ENCODE assay signal across 16 cellular contexts in genomic region chr4:54819044-54819443, GRCh38.
"Had no signal": no experiment of that assay in that cellular context is flagged by ENCODE, and none has a peak within 500 bp of the region (broad histone marks: within the 10 kb centered on the region; RNA-seq: fewer than 3 reads in every experiment).

No MANE protein-coding gene starts in this region.

- H3K27me3 ChIP-seq: esophagus muscularis mucosa had no signal

- H3K27ac Mint-ChIP-seq: activated CD8-positive, alpha-beta memory T cell treated with anti-CD3 and anti-CD28 coated beads, Interleukin-2, amount 10 ng/mL, durations not matched to agents 7 days and 5 days; activated naive CD8-positive, alpha-beta T cell treated with anti-CD3 and anti-CD28 coated beads, Interleukin-2, amount 10 ng/mL, durations not matched to agents 7 days and 5 days had no signal

- ATAC-seq: activated CD8-positive, alpha-beta memory T cell treated with anti-CD3 and anti-CD28 coated beads, Interleukin-2, amount 10 ng/mL, durations not matched to agents 7 days and 5 days; activated T-cell treated with anti-CD3 and anti-CD28 coated beads, Interleukin-2, amount 50 U/mL, for 4 hours; left cardiac atrium; naive thymus-derived CD4-positive, alpha-beta T cell; stimulated activated naive CD8-positive, alpha-beta T cell treated with anti-CD3 and anti-CD28 coated beads, Interleukin-15, amount 100 ng/mL, for 72 hours had no signal

- H3K4me1 ChIP-seq: esophagus muscularis mucosa, parathyroid adenoma had no signal

- DNase-seq: activated CD8-positive, alpha-beta memory T cell treated with anti-CD3 and anti-CD28 coated beads, Interleukin-2, amount 10 ng/mL, durations not matched to agents 7 days and 5 days; activated effector memory CD4-positive, alpha-beta T cell treated with anti-CD3 and anti-CD28 coated beads, Interleukin-2, amount 50 U/mL, for 16 hours; activated naive CD8-positive, alpha-beta T cell treated with anti-CD3 and anti-CD28 coated beads, Interleukin-2, amount 10 ng/mL, durations not matched to agents 7 days and 5 days; activated T-cell treated with anti-CD3 and anti-CD28 coated beads, Interleukin-2, amount 50 U/mL, for 4 hours; aorta; dorsolateral prefrontal cortex; left cardiac atrium; naive thymus-derived CD4-positive, alpha-beta T cell; retina; stimulated activated CD4-positive, alpha-beta T cell treated with anti-CD3 and anti-CD28 coated beads, Interleukin-4, amount 100 ng/mL, for 1 hour; stimulated activated CD8-positive, alpha-beta memory T cell treated with anti-CD3 and anti-CD28 coated beads, Interleukin-4, amount 100 ng/mL, for 48 hours; stimulated activated naive CD8-positive, alpha-beta T cell treated with anti-CD3 and anti-CD28 coated beads, Interleukin-15, amount 100 ng/mL, for 72 hours had no signal

- H3K27ac ChIP-seq: dorsolateral prefrontal cortex, esophagus muscularis mucosa, parathyroid adenoma, thoracic aorta had no signal

- H3K4me1 Mint-ChIP-seq: activated CD8-positive, alpha-beta memory T cell treated with anti-CD3 and anti-CD28 coated beads, Interleukin-2, amount 10 ng/mL, durations not matched to agents 7 days and 5 days; activated naive CD8-positive, alpha-beta T cell treated with anti-CD3 and anti-CD28 coated beads, Interleukin-2, amount 10 ng/mL, durations not matched to agents 7 days and 5 days; stimulated activated naive CD8-positive, alpha-beta T cell treated with anti-CD3 and anti-CD28 coated beads, Interleukin-15, amount 100 ng/mL, for 72 hours had no signal

- H3K36me3 Mint-ChIP-seq: activated CD8-positive, alpha-beta memory T cell treated with anti-CD3 and anti-CD28 coated beads, Interleukin-2, amount 10 ng/mL, durations not matched to agents 7 days and 5 days; activated naive CD8-positive, alpha-beta T cell treated with anti-CD3 and anti-CD28 coated beads, Interleukin-2, amount 10 ng/mL, durations not matched to agents 7 days and 5 days; naive thymus-derived CD4-positive, alpha-beta T cell had no signal

- H3K4me3 ChIP-seq: dorsolateral prefrontal cortex, esophagus muscularis mucosa, lung, thoracic aorta had no signal

- H3K9me3 ChIP-seq: esophagus muscularis mucosa, thoracic aorta had no signal

- H3K27me3 Mint-ChIP-seq: activated CD8-positive, alpha-beta memory T cell treated with anti-CD3 and anti-CD28 coated beads, Interleukin-2, amount 10 ng/mL, durations not matched to agents 7 days and 5 days; activated naive CD8-positive, alpha-beta T cell treated with anti-CD3 and anti-CD28 coated beads, Interleukin-2, amount 10 ng/mL, durations not matched to agents 7 days and 5 days; naive thymus-derived CD4-positive, alpha-beta T cell; stimulated activated naive CD8-positive, alpha-beta T cell treated with anti-CD3 and anti-CD28 coated beads, Interleukin-15, amount 100 ng/mL, for 72 hours had no signal

- H3K36me3 ChIP-seq: esophagus muscularis mucosa, thoracic aorta had no signal

- H3K9me3 Mint-ChIP-seq: activated T-cell treated with anti-CD3 and anti-CD28 coated beads, Interleukin-2, amount 50 U/mL, for 4 hours; stimulated activated naive CD8-positive, alpha-beta T cell treated with anti-CD3 and anti-CD28 coated beads, Interleukin-15, amount 100 ng/mL, for 72 hours had no signal

- H3K4me3 Mint-ChIP-seq: activated CD8-positive, alpha-beta memory T cell treated with anti-CD3 and anti-CD28 coated beads, Interleukin-2, amount 10 ng/mL, durations not matched to agents 7 days and 5 days; activated naive CD8-positive, alpha-beta T cell treated with anti-CD3 and anti-CD28 coated beads, Interleukin-2, amount 10 ng/mL, durations not matched to agents 7 days and 5 days; activated T-cell treated with anti-CD3 and anti-CD28 coated beads, Interleukin-2, amount 50 U/mL, for 4 hours; naive thymus-derived CD4-positive, alpha-beta T cell; stimulated activated naive CD8-positive, alpha-beta T cell treated with anti-CD3 and anti-CD28 coated beads, Interleukin-15, amount 100 ng/mL, for 72 hours had no signal
